ENCODE assay signal across 9 cellular contexts in the genomic region with DNA sequence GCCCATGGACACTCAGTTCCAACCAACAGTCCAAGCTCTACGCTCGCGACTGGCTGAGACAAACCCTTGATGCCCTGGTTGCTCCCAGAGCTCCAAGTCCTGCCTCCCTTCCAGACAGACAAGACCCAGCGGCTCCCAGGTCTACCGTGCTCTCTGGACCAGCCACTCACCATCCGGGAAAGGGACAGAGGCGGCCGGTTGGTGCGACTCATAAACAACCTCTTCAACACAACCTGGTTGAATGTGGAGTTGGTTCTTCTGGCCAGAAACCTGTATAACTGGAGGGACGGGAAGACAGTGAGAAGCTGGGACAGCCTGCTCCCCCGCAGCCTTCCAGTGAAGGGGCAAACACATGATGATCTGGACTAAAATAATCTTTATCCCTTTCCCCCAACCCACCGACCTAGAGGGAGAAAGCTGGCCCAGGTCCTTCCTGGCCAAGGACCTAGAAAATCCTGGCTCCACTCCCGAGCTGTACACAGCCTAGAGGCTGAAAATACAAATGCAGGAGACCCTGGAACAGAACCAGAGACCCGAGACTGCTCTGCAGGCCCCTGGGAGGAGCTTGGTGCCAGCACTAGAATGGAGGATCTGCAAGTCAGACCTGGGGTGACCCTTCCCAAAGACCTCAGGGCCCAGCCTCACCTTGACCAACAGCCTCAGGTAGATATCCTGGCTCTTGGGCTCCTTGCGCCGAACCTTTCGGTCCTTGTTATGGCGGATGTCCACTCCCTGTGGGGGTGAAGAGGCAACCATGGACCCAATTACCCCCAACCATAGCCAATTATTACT. TPM values are rescaled to one million over a fixed set of nuclear protein-coding genes. Genes with fewer than 3 reads are reported as not detected.
DNase-seq lines count a peak whose midpoint lies in the region; ATAC-seq and TF ChIP-seq lines count a peak whose summit lies in the region.
"Had no signal": no experiment of that assay in that cellular context is flagged by ENCODE, and none has a peak within 500 bp of the region (broad histone marks: within the 10 kb centered on the region; RNA-seq: fewer than 3 reads in every experiment).

No MANE protein-coding gene starts in this region.

- peak overlapping the region; percentile 96 to 100 (median 99); a peak in 6 of 7 replicates for H3K27ac Mint-ChIP-seq in H9
- H3K27ac Mint-ChIP-seq in glutamatergic neuron (ENCODE audit: unreplicated experiment), result peak overlapping the region; percentile 96

- H2BK20ac ChIP-seq in H9 (ENCODE audit: low read depth, low read length, poor library complexity, severe bottlenecking), result no peak overlapping the region

- H3K23ac ChIP-seq in H9 (ENCODE audit: insufficient read length, low read depth, low read length), result no peak overlapping the region

- no peak overlapping the region for H3K4ac ChIP-seq in H9 (ENCODE audit: low read depth, low read length)

- H3K27me3 Mint-ChIP-seq in H9 (ENCODE audit: low read depth), result no peaks in the 10 kb centered on the region; the same call in 1 of the 2 replicates
- H3K27me3 Mint-ChIP-seq in glutamatergic neuron (ENCODE audit: unreplicated experiment), result peaks cover 7% of the 10 kb centered on the region

- peak overlapping the region; percentile 97 to 99 for H3K4me3 Mint-ChIP-seq in H9
- H3K4me3 Mint-ChIP-seq in glutamatergic neuron (ENCODE audit: unreplicated experiment), result peak overlapping the region; percentile 95

- H3K4me3 ChIP-seq in WI38 (ENCODE audit: low read depth, low read length) (peak overlapping the region; percentile 100), skin epidermis (peak overlapping the region; percentile 62 to 86 (median 71))

- no peak overlapping the region for H3K27ac ChIP-seq in H9 (ENCODE audit: insufficient read length, low read depth, low read length)
- H3K27ac ChIP-seq in skin epidermis, result peak overlapping the region in 16 of 21 experiments; percentile 24 to 96 (median 88)

- no peak overlapping the region for H2AK5ac ChIP-seq in H9 (ENCODE audit: insufficient read length, low read length)

- H3K23me2 ChIP-seq in H9 (ENCODE audit: insufficient read length, low read depth, low read length, poor library complexity, severe bottlenecking), result peaks cover 10% of the 10 kb centered on the region

- no peak overlapping the region for H2BK5ac ChIP-seq in H9 (ENCODE audit: insufficient read length, low read length)

- H3K18ac ChIP-seq in H9 (ENCODE audit: insufficient read length, low read depth, low read length), result no peak overlapping the region

- DNase-seq in H9 (peak; percentile 28), glutamatergic neuron (no peak), NCI-H524 treated with DMSO at 0.1 percent for 48 hours (lab: John Stamatoyannopoulos, UW) (no peak)

- H2BK12ac ChIP-seq in H9 (ENCODE audit: insufficient read length, low read depth, low read length), result no peak overlapping the region

- H3K4me2 ChIP-seq in H9 (ENCODE audit: insufficient read depth, insufficient read length, low read length), result peak overlapping the region; percentile 87

- H3K4me1 Mint-ChIP-seq in H9 (peaks cover 40 to 54% of the 10 kb centered on the region in 2 experiments), glutamatergic neuron (ENCODE audit: low read depth, unreplicated experiment) (peaks cover 18% of the 10 kb centered on the region)

- H3K14ac ChIP-seq in H9 (ENCODE audit: insufficient read depth, low read length), result no peak overlapping the region

- ATAC-seq in GM21717 (IDR thresholded peaks at IDR 0.05; ENCODE audit: unreplicated experiment) (no peak), GM21381 (IDR thresholded peaks at IDR 0.05; ENCODE audit: unreplicated experiment) (no peak)

- H3K27me3 ChIP-seq in H9 (ENCODE audit: insufficient read depth, low read length), result no peaks in the 10 kb centered on the region

- H3K9me3 ChIP-seq in H9 (ENCODE audit: control insufficient read depth, low read depth, low read length), result no peaks in the 10 kb centered on the region

- H3T11ph ChIP-seq in H9 (ENCODE audit: low read length), result no peak overlapping the region

- H3K4me1 ChIP-seq in H9 (ENCODE audit: insufficient read depth, low read length), result peaks cover 3% of the 10 kb centered on the region; the same call in 1 of the 2 replicates

- H3K79me1 ChIP-seq in H9 (ENCODE audit: insufficient read depth, low read depth, low read length, poor library complexity, severe bottlenecking), result peaks cover 4% of the 10 kb centered on the region

- no peak overlapping the region for H2BK15ac ChIP-seq in H9 (ENCODE audit: low read depth, low read length)

- WGBS in H9 (ENCODE audit: extremely low coverage, insufficient read length, low lambda C conversion rate), result no CpG with 5 or more reads among the region's 18 CpGs

- H3K79me2 ChIP-seq in H9 (ENCODE audit: insufficient read depth, low read length), result peaks cover 18% of the 10 kb centered on the region

- H3K9me3 Mint-ChIP-seq in H9, result no peaks in the 10 kb centered on the region; a peak in 1 of 5 replicates
- peaks cover 6% of the 10 kb centered on the region for H3K9me3 Mint-ChIP-seq in glutamatergic neuron (ENCODE audit: unreplicated experiment)

- H4K8ac ChIP-seq in H9 (replicated peaks; ENCODE audit: insufficient read length, low read depth, low read length), result no peak overlapping the region

- no peaks in the 10 kb centered on the region for H4K20me1 ChIP-seq in H9 (ENCODE audit: control insufficient read depth, insufficient read depth, insufficient read length)

- H4K91ac ChIP-seq in H9 (ENCODE audit: insufficient read length, low read depth, low read length), result no peak overlapping the region

- H3K56ac ChIP-seq in H9 (ENCODE audit: insufficient read length, low read depth, low read length), result no peak overlapping the region

- H3K36me3 Mint-ChIP-seq in H9 (ENCODE audit: insufficient read depth in 1 of 3, low read depth in 3 of 3), result peaks cover 40 to 59% (median 53%) of the 10 kb centered on the region in 3 experiments
- no peaks in the 10 kb centered on the region for H3K36me3 Mint-ChIP-seq in glutamatergic neuron (ENCODE audit: unreplicated experiment)

- H4K5ac ChIP-seq in H9 (ENCODE audit: insufficient read length, low read depth, low read length), result no peak overlapping the region

- no peak overlapping the region for H2BK120ac ChIP-seq in H9 (ENCODE audit: low read depth, low read length, poor library complexity, severe bottlenecking)

- H3K9ac ChIP-seq in H9 (ENCODE audit: extremely low read depth, insufficient read length, low read length), result peak overlapping the region; percentile 99

- TF ChIP-seq CTCF in H9 (conservative IDR thresholded peaks at IDR 0.05) (no peak), WI38 (IDR thresholded peaks at IDR 0.05; ENCODE audit: low read depth, low read length) (no peak), glutamatergic neuron (IDR thresholded peaks at IDR 0.05; ENCODE audit: partially characterized antibody, unreplicated experiment) (no peak)

- no peak overlapping the region for H2AFZ ChIP-seq in H9 (ENCODE audit: low read length)

RNA-seq across cellular contexts. Expression of a gene that starts 1.6 kb away (rescaled TPM):
- 1,855 and 1,874 TPM in 2 replicates for total RNA-seq in H9 (2021)
- total RNA-seq in glutamatergic neuron (ENCODE audit: unreplicated experiment), result 1,011 TPM

RNA-seq across cellular contexts. Expression of a gene that starts 2.0 kb away (rescaled TPM):
- total RNA-seq in H9 (2021) (55.0 and 57.2 TPM in 2 replicates), glutamatergic neuron (ENCODE audit: unreplicated experiment) (146 TPM)

RNA-seq across cellular contexts. Expression of a gene that starts 2.5 kb away (rescaled TPM):
- 9.2 and 9.5 TPM in 2 replicates for total RNA-seq in H9 (2021)
- 1.5 TPM for total RNA-seq in glutamatergic neuron (ENCODE audit: unreplicated experiment)
- total RNA-seq: subcutaneous adipose tissue had no signal

RNA-seq across cellular contexts. Expression of a gene that starts 10.8 kb away (rescaled TPM):
- total RNA-seq in H9 (2021) (not detected in 2 replicates), glutamatergic neuron (ENCODE audit: unreplicated experiment) (not detected)
- total RNA-seq: dermis microvascular lymphatic vessel endothelial cell, subcutaneous adipose tissue had no signal

RNA-seq across cellular contexts. Expression of a gene that starts 19.8 kb away (rescaled TPM):
- total RNA-seq in H9 (2021), result 11.4 and 12.6 TPM in 2 replicates
- 2.9 TPM for total RNA-seq in glutamatergic neuron (ENCODE audit: unreplicated experiment)
